ENCODE assay signal across 11 cellular contexts in the genomic region with DNA sequence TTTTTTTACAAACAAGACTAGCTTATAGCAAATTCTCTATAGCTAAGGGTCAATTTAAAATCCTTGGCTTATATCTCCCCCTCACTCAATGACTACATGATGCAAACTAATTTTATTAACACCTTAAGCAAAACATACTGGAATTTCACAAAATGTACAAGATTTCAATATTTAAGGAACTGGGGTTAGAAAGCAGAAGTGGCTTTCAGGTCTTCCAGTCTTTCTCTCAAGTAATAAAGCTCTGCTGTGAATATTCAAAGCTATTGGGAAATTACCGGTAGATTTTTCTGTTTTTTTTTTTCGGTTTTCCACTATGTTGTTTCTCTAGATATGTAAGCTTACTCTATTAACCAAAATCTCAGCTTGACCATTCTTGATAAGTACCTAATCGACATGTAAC. TPM values are rescaled to one million over a fixed set of nuclear protein-coding genes. Genes with fewer than 3 reads are reported as not detected.
DNase-seq lines count a peak whose midpoint lies in the region; ATAC-seq and TF ChIP-seq lines count a peak whose summit lies in the region.
"Had no signal": no experiment of that assay in that cellular context is flagged by ENCODE, and none has a peak within 500 bp of the region (broad histone marks: within the 10 kb centered on the region; RNA-seq: fewer than 3 reads in every experiment).

No MANE protein-coding gene starts in this region.

- no peaks in the 10 kb centered on the region for H3K9me3 ChIP-seq in SK-N-MC (ENCODE audit: low read depth, low read length)
- no peaks in the 10 kb centered on the region for H3K9me3 ChIP-seq in spleen
- H3K9me3 ChIP-seq: colonic mucosa had no signal

- H3K4me1 Mint-ChIP-seq in activated CD8-positive, alpha-beta memory T cell treated with anti-CD3 and anti-CD28 coated beads, Interleukin-2, amount 10 ng/mL, durations not matched to agents 7 days and 5 days, result peaks cover 38% of the 10 kb centered on the region

- H3K36me3 ChIP-seq in SK-N-MC (ENCODE audit: insufficient read depth, low read length), result peaks cover 49% of the 10 kb centered on the region
- peaks cover 0 to 42% (median 34%) of the 10 kb centered on the region in 6 donors for H3K36me3 ChIP-seq in spleen
- peaks cover 28% of the 10 kb centered on the region for H3K36me3 ChIP-seq in brain microvascular endothelial cell (replicated peaks)

- H3K9ac ChIP-seq in SK-N-MC (ENCODE audit: insufficient read length), result peak overlapping the region; percentile 45

- in situ Hi-C loops in brain microvascular endothelial cell (cut with HindIII; ENCODE audit: low pct_ligation_motif_present, low sequenced_read_pairs), result no loop called here

- 28 to 44% (median 41%) methylated on average over 3 of the region's 3 CpGs for WGBS in spleen, 5 donors

- H3K9me3 Mint-ChIP-seq in activated CD8-positive, alpha-beta memory T cell treated with anti-CD3 and anti-CD28 coated beads, Interleukin-2, amount 10 ng/mL, durations not matched to agents 7 days and 5 days (ENCODE audit: low read depth), result no peaks in the 10 kb centered on the region

- peak overlapping the region; percentile 82 for H3K4me3 ChIP-seq in SK-N-MC
- peak overlapping the region; percentile 90 for H3K4me3 ChIP-seq in fibroblast of pulmonary artery (replicated peaks; ENCODE audit: low read depth, low read length)
- H3K4me3 ChIP-seq in spleen, result peak overlapping the region in 4 of 8 donors; percentile 12 to 78 (median 38)
- H3K4me3 ChIP-seq in brain microvascular endothelial cell (ENCODE audit: low read depth, low read length), result no peak overlapping the region
- H3K4me3 ChIP-seq: colonic mucosa had no signal

- CTCF ChIA-PET in activated CD8-positive, alpha-beta memory T cell treated with anti-CD3 and anti-CD28 coated beads, Interleukin-2, amount 10 ng/mL, durations not matched to agents 7 days and 5 days (lab: Charles Lee), result interaction anchor here (0.6 to 2.6 kb wide), 7 partner anchors 8 to 225 kb away, joined by 3 to 15 read pairs (median 3); no protein-coding TSS in a partner anchor

- no peak for TF ChIP-seq POLR2A in spleen (IDR thresholded peaks at IDR 0.05)

- H3K27me3 Mint-ChIP-seq in activated CD8-positive, alpha-beta memory T cell treated with anti-CD3 and anti-CD28 coated beads, Interleukin-2, amount 10 ng/mL, durations not matched to agents 7 days and 5 days, result no peaks in the 10 kb centered on the region

- TF ChIP-seq CTCF in fibroblast of pulmonary artery (IDR thresholded peaks at IDR 0.05; ENCODE audit: low read length, missing control alignments) (no peak), spleen (IDR thresholded peaks at IDR 0.05 in 8 of 11, conservative IDR thresholded peaks at IDR 0.05 in 3 of 11) (no peak), brain microvascular endothelial cell (IDR thresholded peaks at IDR 0.05; ENCODE audit: low read depth, low read length, missing control alignments) (no peak)

- H3K4me3 Mint-ChIP-seq in activated CD8-positive, alpha-beta memory T cell treated with anti-CD3 and anti-CD28 coated beads, Interleukin-2, amount 10 ng/mL, durations not matched to agents 7 days and 5 days, result no peak overlapping the region

- ATAC-seq in activated CD8-positive, alpha-beta memory T cell treated with anti-CD3 and anti-CD28 coated beads, Interleukin-2, amount 10 ng/mL, durations not matched to agents 7 days and 5 days, result no peak

- DNase-seq in activated CD8-positive, alpha-beta memory T cell treated with anti-CD3 and anti-CD28 coated beads, Interleukin-2, amount 10 ng/mL, durations not matched to agents 7 days and 5 days, result no peak
- DNase-seq in activated CD8-positive, alpha-beta memory T cell treated with anti-CD3 and anti-CD28 coated beads, Interleukin-2, amount 50 U/mL, for 4 hours, result no peak
- DNase-seq in SK-N-MC (ENCODE audit: low read depth, low spot score), result no peak
- no peak for DNase-seq in fibroblast of pulmonary artery (ENCODE audit: low read depth)
- no peak for DNase-seq in spleen
- no peak for DNase-seq in brain microvascular endothelial cell
- no peak for DNase-seq in NCI-H1694 treated with DMSO at 0.1 percent for 48 hours (lab: John Stamatoyannopoulos, UW)
- DNase-seq in SW 1271 (lab: John Stamatoyannopoulos, UW), result no peak
- DNase-seq: colonic mucosa, NCI-H2171, SIG-M5 had no signal

- peak overlapping the region; percentile 50 for H3K27ac ChIP-seq in SK-N-MC
- peak overlapping the region in 7 of 8 donors; percentile 24 to 100 (median 74) for H3K27ac ChIP-seq in spleen
- no peak overlapping the region for H3K27ac ChIP-seq in brain microvascular endothelial cell
- H3K27ac ChIP-seq: colonic mucosa had no signal

- H3K27ac Mint-ChIP-seq in activated CD8-positive, alpha-beta memory T cell treated with anti-CD3 and anti-CD28 coated beads, Interleukin-2, amount 10 ng/mL, durations not matched to agents 7 days and 5 days, result peak overlapping the region; percentile 55

- intact Hi-C loops in spleen (cut with DNase I; ENCODE audit: low total_unique reads), result no loop called here

- H3K4me1 ChIP-seq in spleen, result peaks cover 40 to 60% (median 51%) of the 10 kb centered on the region in 6 donors
- H3K4me1 ChIP-seq: colonic mucosa had no signal

- peaks cover 67% of the 10 kb centered on the region for H3K36me3 Mint-ChIP-seq in activated CD8-positive, alpha-beta memory T cell treated with anti-CD3 and anti-CD28 coated beads, Interleukin-2, amount 10 ng/mL, durations not matched to agents 7 days and 5 days

- no peaks in the 10 kb centered on the region for H3K27me3 ChIP-seq in spleen (replicated peaks in 1 of 7)
- no peaks in the 10 kb centered on the region for H3K27me3 ChIP-seq in brain microvascular endothelial cell (replicated peaks)
- H3K27me3 ChIP-seq: colonic mucosa had no signal

RNA-seq across cellular contexts. Expression of gene EPM2AIP1, which starts 3.9 kb away (rescaled TPM):
- total RNA-seq in activated CD8-positive, alpha-beta memory T cell treated with anti-CD3 and anti-CD28 coated beads, Interleukin-2, amount 10 ng/mL, durations not matched to agents 7 days and 5 days, result 10 to 100 TPM; 20.2 to 36.3 TPM
- total RNA-seq in spleen, result 10 to 100 TPM; 14.6 to 31.3 (median 25.4) TPM
- 1 to 10 TPM; 4.9 to 5.4 (median 5.0) TPM for polyA plus RNA-seq in spleen

RNA-seq across cellular contexts. Expression of gene MLH1, which starts 4.3 kb away (rescaled TPM):
- total RNA-seq in activated CD8-positive, alpha-beta memory T cell treated with anti-CD3 and anti-CD28 coated beads, Interleukin-2, amount 10 ng/mL, durations not matched to agents 7 days and 5 days, result 10 to 100 TPM; 65.3 to 71.8 TPM
- 10 to 100 TPM; 28.6 to 38.8 (median 35.7) TPM for total RNA-seq in spleen
- polyA plus RNA-seq in spleen, result 10 to 100 TPM; 16.6 to 21.8 (median 17.7) TPM

RNA-seq across cellular contexts. Expression of gene TRANK1, which starts 44.1 kb away (rescaled TPM):
- total RNA-seq in activated CD8-positive, alpha-beta memory T cell treated with anti-CD3 and anti-CD28 coated beads, Interleukin-2, amount 10 ng/mL, durations not matched to agents 7 days and 5 days, result 10 to 100 TPM; 41.8 to 84.3 TPM
- 10 to 100 TPM; 50.3 to 75.6 (median 63.0) TPM for total RNA-seq in spleen
- polyA plus RNA-seq in spleen, result 10 to 100 TPM in 1 of 3 donors, 1 to 10 TPM in 2; 5.3 to 10.1 (median 6.1) TPM
